In genomic region chr2:65101071-65101470, GRCh38 we compare ENCODE assay signal across 1 cellular context.
TF ChIP-seq lines count a peak whose summit lies in the region.

No MANE protein-coding gene starts in this region.

TF ChIP-seq in HepG2, 621 proteins besides CTCF, POLR2A, EP300 and RAD21:
- TF ChIP-seq POLR2G (IDR thresholded peaks at IDR 0.05; ENCODE audit: low read depth, low read length) (0 out of 2 replicates have a peak, but pooled peaks have one; percentile 24), RBM22 (optimal IDR thresholded peaks at IDR 0.05; ENCODE audit: low read length) (peak; percentile 79), MED13 (CRISPR knock-in tag; IDR thresholded peaks at IDR 0.05) (no peak), ZNF616 (CRISPR knock-in tag; IDR thresholded peaks at IDR 0.05; ENCODE audit: low read depth) (no peak)
